Comparison of ENCODE assay signal across 14 cellular contexts in the genomic region with DNA sequence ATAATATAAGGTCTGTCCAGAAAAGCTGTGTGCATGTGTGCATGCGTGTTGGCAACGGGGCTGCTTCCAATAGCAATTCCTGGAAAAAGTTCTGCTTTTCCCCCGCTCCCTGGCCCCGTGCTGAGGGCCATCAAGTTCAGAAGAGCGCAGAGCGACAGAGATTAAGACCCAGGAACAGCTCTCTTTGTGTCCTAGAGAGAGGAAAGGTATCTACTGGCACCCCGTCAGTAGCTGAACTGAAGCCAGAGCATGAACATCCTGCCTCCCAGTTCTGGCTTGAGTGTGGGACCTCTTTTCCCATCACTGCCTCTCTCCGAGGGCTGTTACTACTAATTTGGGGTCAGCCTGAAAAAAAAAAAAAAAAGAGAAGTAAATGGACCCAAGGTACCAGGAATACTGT. TPM values are rescaled to one million over a fixed set of nuclear protein-coding genes. Genes with fewer than 3 reads are reported as not detected.
DNase-seq lines count a peak whose midpoint lies in the region; ATAC-seq and TF ChIP-seq lines count a peak whose summit lies in the region.
"Had no signal": no experiment of that assay in that cellular context is flagged by ENCODE, and none has a peak within 500 bp of the region (broad histone marks: within the 10 kb centered on the region; RNA-seq: fewer than 3 reads in every experiment).

No MANE protein-coding gene starts in this region.

- H3K9me2 ChIP-seq in OCI-LY7 (ENCODE audit: insufficient read depth, low read length), result no peaks in the 10 kb centered on the region

- peak overlapping the region; percentile 96 for H3K27ac Mint-ChIP-seq in stimulated activated naive CD8-positive, alpha-beta T cell treated with anti-CD3 and anti-CD28 coated beads, Interleukin-15, Interleukin-2, amounts not matched to agents 100 ng/mL and 50 ng/mL, for 24 hours
- H3K27ac Mint-ChIP-seq in activated naive CD8-positive, alpha-beta T cell treated with anti-CD3 and anti-CD28 coated beads, Interleukin-2, amount 50 U/mL, for 24 hours, result peak overlapping the region; percentile 93
- H3K27ac Mint-ChIP-seq in natural killer cell, result peak overlapping the region; percentile 91 to 92

- H3K36me3 ChIP-seq in OCI-LY7 (ENCODE audit: insufficient read depth, low read length), result peaks cover 28% of the 10 kb centered on the region
- H3K36me3 ChIP-seq: BE2C had no signal

- no peak overlapping the region for H3K4me2 ChIP-seq in OCI-LY7 (ENCODE audit: low read length)

- ATAC-seq in stimulated activated naive CD8-positive, alpha-beta T cell treated with anti-CD3 and anti-CD28 coated beads, Interleukin-15, Interleukin-2, amounts not matched to agents 100 U/mL and 50 U/mL, for 24 hours, result no peak
- ATAC-seq in activated naive CD8-positive, alpha-beta T cell treated with anti-CD3 and anti-CD28 coated beads, Interleukin-2, amount 50 U/mL, for 24 hours, result no peak
- no peak for ATAC-seq in natural killer cell
- ATAC-seq in HG03097 (IDR thresholded peaks at IDR 0.05; ENCODE audit: low FRiP score, unreplicated experiment), result no peak
- ATAC-seq in GM21381 (IDR thresholded peaks at IDR 0.05; ENCODE audit: unreplicated experiment), result no peak

- POLR2A ChIA-PET in OCI-LY7 (lab: Charles Lee), result interaction anchor here (0.7 to 1.4 kb wide), 4 partner anchors 17 to 46 kb away, joined by 3 to 8 read pairs (median 5); a partner anchor contains a TSS

- H2AFZ ChIP-seq in OCI-LY7 (ENCODE audit: low read length), result no peak overlapping the region

- no peaks in the 10 kb centered on the region for H3K27me3 Mint-ChIP-seq in stimulated activated naive CD8-positive, alpha-beta T cell treated with anti-CD3 and anti-CD28 coated beads, Interleukin-15, Interleukin-2, amounts not matched to agents 100 ng/mL and 50 ng/mL, for 24 hours
- no peaks in the 10 kb centered on the region for H3K27me3 Mint-ChIP-seq in activated naive CD8-positive, alpha-beta T cell treated with anti-CD3 and anti-CD28 coated beads, Interleukin-2, amount 50 U/mL, for 24 hours
- H3K27me3 Mint-ChIP-seq in natural killer cell (ENCODE audit: low read depth in 2 of 2), result no peaks in the 10 kb centered on the region

- no peak overlapping the region for H3K4me3 Mint-ChIP-seq in stimulated activated naive CD8-positive, alpha-beta T cell treated with anti-CD3 and anti-CD28 coated beads, Interleukin-15, Interleukin-2, amounts not matched to agents 100 ng/mL and 50 ng/mL, for 24 hours
- H3K4me3 Mint-ChIP-seq in activated naive CD8-positive, alpha-beta T cell treated with anti-CD3 and anti-CD28 coated beads, Interleukin-2, amount 50 U/mL, for 24 hours, result no peak overlapping the region
- H3K4me3 Mint-ChIP-seq in natural killer cell, result no peak overlapping the region

- no peaks in the 10 kb centered on the region for H3K9me3 Mint-ChIP-seq in stimulated activated naive CD8-positive, alpha-beta T cell treated with anti-CD3 and anti-CD28 coated beads, Interleukin-15, Interleukin-2, amounts not matched to agents 100 ng/mL and 50 ng/mL, for 24 hours
- H3K9me3 Mint-ChIP-seq in activated naive CD8-positive, alpha-beta T cell treated with anti-CD3 and anti-CD28 coated beads, Interleukin-2, amount 50 U/mL, for 24 hours, result no peaks in the 10 kb centered on the region
- no peaks in the 10 kb centered on the region for H3K9me3 Mint-ChIP-seq in natural killer cell

- no peak for DNase-seq in stimulated activated naive CD8-positive, alpha-beta T cell treated with anti-CD3 and anti-CD28 coated beads, Interleukin-15, Interleukin-2, amounts not matched to agents 100 U/mL and 50 U/mL, for 24 hours
- no peak for DNase-seq in activated naive CD8-positive, alpha-beta T cell treated with anti-CD3 and anti-CD28 coated beads, Interleukin-2, amount 50 U/mL, for 24 hours
- DNase-seq in natural killer cell (no peak), DMS114 treated with DMSO at 0.1 percent for 48 hours (lab: John Stamatoyannopoulos, UW; ENCODE audit: unreplicated experiment) (no peak), OCI-LY7 (ENCODE audit: low spot score) (no peak)
- DNase-seq: activated CD4-positive, CD25-positive, alpha-beta regulatory T cell treated with anti-CD3 and anti-CD28 coated beads, Interleukin-2, amount 50 U/mL, for 72 hours; activated gamma-delta T cell treated with Interleukin-2 at 50 U/mL for 16 hours; BE2C; EL; MM.1S had no signal

- H3K4me3 ChIP-seq in OCI-LY7 (ENCODE audit: low read depth, low read length, poor library complexity, severe bottlenecking), result no peak overlapping the region
- H3K4me3 ChIP-seq: SK-N-MC had no signal

- H3K9me3 ChIP-seq in OCI-LY7 (ENCODE audit: low read length), result no peaks in the 10 kb centered on the region
- H3K9me3 ChIP-seq: BE2C had no signal

- no peak overlapping the region for H3K27ac ChIP-seq in OCI-LY7 (ENCODE audit: low read depth, low read length, poor library complexity, severe bottlenecking)
- H3K27ac ChIP-seq: SK-N-MC had no signal

- peaks cover 96% of the 10 kb centered on the region for H3K4me1 Mint-ChIP-seq in stimulated activated naive CD8-positive, alpha-beta T cell treated with anti-CD3 and anti-CD28 coated beads, Interleukin-15, Interleukin-2, amounts not matched to agents 100 ng/mL and 50 ng/mL, for 24 hours (ENCODE audit: low read depth)
- peaks cover 92% of the 10 kb centered on the region for H3K4me1 Mint-ChIP-seq in activated naive CD8-positive, alpha-beta T cell treated with anti-CD3 and anti-CD28 coated beads, Interleukin-2, amount 50 U/mL, for 24 hours
- peaks cover 83 to 92% of the 10 kb centered on the region in 2 donors for H3K4me1 Mint-ChIP-seq in natural killer cell

- peaks cover 30% of the 10 kb centered on the region for H4K20me1 ChIP-seq in OCI-LY7 (ENCODE audit: insufficient read depth, low read length)

- intact Hi-C loops in natural killer cell (cut with micrococcal nuclease), result no loop called here
- intact Hi-C loops in OCI-LY7 (cut with micrococcal nuclease; ENCODE audit: unreplicated experiment), result no loop called here

- peaks cover 62% of the 10 kb centered on the region for H3K4me1 ChIP-seq in OCI-LY7 (ENCODE audit: insufficient read depth, low read length, poor library complexity, severe bottlenecking)

- no TSS peak for BruUV-seq in OCI-LY7 (replicated peaks; lab: Mats Ljungman, UMichigan)

- H3K79me2 ChIP-seq in OCI-LY7 (ENCODE audit: insufficient read depth, low read depth, low read length), result peaks cover 30% of the 10 kb centered on the region; the same call in 1 of the 2 replicates

- CTCF ChIA-PET in OCI-LY7 (lab: Charles Lee; ENCODE audit: unreplicated experiment), result interaction anchor here (1.2 kb wide), 1 partner anchor 30 kb away, joined by 4 read pairs; no protein-coding TSS in a partner anchor

- peaks cover 56% of the 10 kb centered on the region for H3K36me3 Mint-ChIP-seq in stimulated activated naive CD8-positive, alpha-beta T cell treated with anti-CD3 and anti-CD28 coated beads, Interleukin-15, Interleukin-2, amounts not matched to agents 100 ng/mL and 50 ng/mL, for 24 hours (ENCODE audit: low read depth)
- H3K36me3 Mint-ChIP-seq in activated naive CD8-positive, alpha-beta T cell treated with anti-CD3 and anti-CD28 coated beads, Interleukin-2, amount 50 U/mL, for 24 hours (ENCODE audit: low read depth), result peaks cover 35% of the 10 kb centered on the region
- H3K36me3 Mint-ChIP-seq in natural killer cell, result no peaks in the 10 kb centered on the region

- TF ChIP-seq CTCF in natural killer cell (IDR thresholded peaks at IDR 0.05) (no peak), OCI-LY7 (conservative IDR thresholded peaks at IDR 0.05; ENCODE audit: low read length) (no peak)

RNA-seq across cellular contexts. Expression of a gene that starts 15.5 kb away (rescaled TPM):
- total RNA-seq in natural killer cell, result 100 to 1,000 TPM; 141 to 235 (median 147) TPM
- 38.4 and 45.9 TPM in 2 replicates for total RNA-seq in OCI-LY7 (2014; rRNA removed; shearing (Covaris generic))
- total RNA-seq in OCI-LY7 (2022), result 130 and 131 TPM in 2 replicates

RNA-seq across cellular contexts. Expression of a gene that starts 31.1 kb away (rescaled TPM):
- 1 to 10 TPM; 2.0 to 4.4 (median 3.4) TPM for total RNA-seq in natural killer cell
- total RNA-seq in OCI-LY7 (2014; rRNA removed; shearing (Covaris generic)), result 3.8 and 9.6 TPM in 2 replicates
- total RNA-seq in OCI-LY7 (2022), result 8.6 and 12.0 TPM in 2 replicates

RNA-seq across cellular contexts. Expression of a gene that starts 45.5 kb away (rescaled TPM):
- total RNA-seq in natural killer cell (under 1 TPM; 0.23 to 0.73 (median 0.49) TPM), OCI-LY7 (2022) (2.9 and 4.7 TPM in 2 replicates)
- 0.69 and 0.80 TPM in 2 replicates for total RNA-seq in OCI-LY7 (2014; rRNA removed; shearing (Covaris generic))
